Comparison of ENCODE assay signal across 8 cellular contexts in genomic region chr22:19974233-19974861, GRCh38. TPM values are rescaled to one million over a fixed set of nuclear protein-coding genes. Genes with fewer than 3 reads are reported as not detected.
DNase-seq lines count a peak whose midpoint lies in the region; ATAC-seq and TF ChIP-seq lines count a peak whose summit lies in the region.

No MANE protein-coding gene starts in this region.

- 72 to 75% methylated on average over 12 to 13 of the region's 13 CpGs for WGBS in ectodermal cell, 2 experiments

- peak; percentile 66 for DNase-seq in DMS79 treated with DMSO at 0.1 percent for 48 hours (lab: John Stamatoyannopoulos, UW)
- peak; percentile 67 for DNase-seq in HT1080 (ENCODE audit: low read depth)
- DNase-seq in NCI-H82 (lab: John Stamatoyannopoulos, UW): peak; percentile 94
- peak; percentile 97 for DNase-seq in osteoblast (ENCODE audit: insufficient read length, low spot score, missing footprints)
- DNase-seq in stimulated activated CD4-positive, alpha-beta T cell treated with anti-CD3 and anti-CD28 coated beads, Interleukin-4, amount 100 ng/mL, for 1 hour: no peak
- no peak for DNase-seq in activated naive CD4-positive, alpha-beta T cell treated with anti-CD3 and anti-CD28 coated beads, Interleukin-2, amount 50 U/mL, for 16 hours

- no peaks in the 10 kb centered on the region for H3K9me3 ChIP-seq in ectodermal cell (ENCODE audit: control insufficient read depth, low read length)
- H3K9me3 ChIP-seq in osteoblast (ENCODE audit: low read depth, low read length): no peaks in the 10 kb centered on the region

- no peak for TF ChIP-seq CTCF in osteoblast (IDR thresholded peaks at IDR 0.05; ENCODE audit: extremely low read depth, low read depth, low read length)

- H3K27ac ChIP-seq in ectodermal cell (ENCODE audit: insufficient read depth, low read depth, low read length, poor library complexity, severe bottlenecking): peak overlapping the region; percentile 86
- no peak overlapping the region for H3K27ac ChIP-seq in osteoblast (ENCODE audit: low read depth, low read length)

- H3K36me3 ChIP-seq in ectodermal cell (ENCODE audit: control insufficient read depth, insufficient read depth, low read length) (peaks cover 19% of the 10 kb centered on the region), osteoblast (ENCODE audit: insufficient read depth, low read length) (no peaks in the 10 kb centered on the region)

- no peak overlapping the region for H3K4me3 ChIP-seq in ectodermal cell (ENCODE audit: insufficient read depth, low read depth, low read length)
- H3K4me3 ChIP-seq in osteoblast (ENCODE audit: insufficient read depth, low read length): no peak overlapping the region

- no peaks in the 10 kb centered on the region for H3K79me2 ChIP-seq in osteoblast (ENCODE audit: insufficient read depth, low read length)

- no peak for ATAC-seq in HG02970 (IDR thresholded peaks at IDR 0.05; ENCODE audit: low FRiP score, unreplicated experiment)

- no peak overlapping the region for H2AFZ ChIP-seq in osteoblast (ENCODE audit: low read length)

- H3K27me3 ChIP-seq in ectodermal cell (ENCODE audit: control insufficient read depth, insufficient read depth, low read length, poor library complexity, severe bottlenecking) (no peaks in the 10 kb centered on the region), osteoblast (ENCODE audit: insufficient read depth, low read length) (no peaks in the 10 kb centered on the region)

- H4K20me1 ChIP-seq in osteoblast (ENCODE audit: insufficient read depth, low read length): peaks cover 13% of the 10 kb centered on the region

- H3K4me2 ChIP-seq in osteoblast (ENCODE audit: insufficient read depth, low read length): no peak overlapping the region

- H3K4me1 ChIP-seq in ectodermal cell (ENCODE audit: control insufficient read depth, insufficient read depth, low read length): peaks cover 13% of the 10 kb centered on the region
- no peaks in the 10 kb centered on the region for H3K4me1 ChIP-seq in osteoblast (ENCODE audit: insufficient read depth, low read length)

RNA-seq across cellular contexts. Expression of gene TXNRD2, which starts 32.7 kb away (rescaled TPM):
- 94.5 and 120 TPM in 2 replicates for total RNA-seq in HT1080 (2014; rRNA removed; shearing (Covaris generic))
- polyA plus RNA-seq in HT1080 (2015; cell fraction: cytosol; rRNA removed): 40.5 and 56.9 TPM in 2 replicates
- polyA plus RNA-seq in HT1080 (2015; cell fraction: nucleus; rRNA removed): 76.8 and 78.5 TPM in 2 replicates
- polyA plus RNA-seq in ectodermal cell (2013, experiment 1 of 4): 15.0 TPM
- 14.1 TPM for polyA plus RNA-seq in ectodermal cell (2013, experiment 2 of 4)
- polyA plus RNA-seq in ectodermal cell (2013, experiment 3 of 4): 10.4 TPM
- 10.3 TPM for polyA plus RNA-seq in ectodermal cell (2013, experiment 4 of 4)
- total RNA-seq in osteoblast: 19.5 and 21.5 TPM in 2 replicates

RNA-seq across cellular contexts. Expression of gene COMT, which starts 32.8 kb away (rescaled TPM):
- 154 and 165 TPM in 2 replicates for total RNA-seq in HT1080 (2014; rRNA removed; shearing (Covaris generic))
- polyA plus RNA-seq in HT1080 (2015; cell fraction: cytosol; rRNA removed): 238 and 253 TPM in 2 replicates
- polyA plus RNA-seq in HT1080 (2015; cell fraction: nucleus; rRNA removed): 124 and 147 TPM in 2 replicates
- polyA plus RNA-seq in ectodermal cell (2013, experiment 1 of 4): 37.0 TPM
- 37.0 TPM for polyA plus RNA-seq in ectodermal cell (2013, experiment 2 of 4)
- 53.6 TPM for polyA plus RNA-seq in ectodermal cell (2013, experiment 3 of 4)
- 59.7 TPM for polyA plus RNA-seq in ectodermal cell (2013, experiment 4 of 4)
- 220 and 288 TPM in 2 replicates for total RNA-seq in osteoblast

RNA-seq across cellular contexts. Expression of gene ARVCF, which starts 42.3 kb away (rescaled TPM):
- total RNA-seq in HT1080 (2014; rRNA removed; shearing (Covaris generic)): 3.7 and 8.4 TPM in 2 replicates
- 2.7 and 3.2 TPM in 2 replicates for polyA plus RNA-seq in HT1080 (2015; cell fraction: cytosol; rRNA removed)
- 17.3 and 19.9 TPM in 2 replicates for polyA plus RNA-seq in HT1080 (2015; cell fraction: nucleus; rRNA removed)
- 60.2 TPM for polyA plus RNA-seq in ectodermal cell (2013, experiment 1 of 4)
- polyA plus RNA-seq in ectodermal cell (2013, experiment 2 of 4): 67.2 TPM
- 58.3 TPM for polyA plus RNA-seq in ectodermal cell (2013, experiment 3 of 4)
- polyA plus RNA-seq in ectodermal cell (2013, experiment 4 of 4): 64.5 TPM
- 19.7 and 27.1 TPM in 2 replicates for total RNA-seq in osteoblast

RNA-seq across cellular contexts. Expression of gene TANGO2, which starts 46.6 kb away (rescaled TPM):
- 17.2 and 18.8 TPM in 2 replicates for total RNA-seq in HT1080 (2014; rRNA removed; shearing (Covaris generic))
- polyA plus RNA-seq in HT1080 (2015; cell fraction: cytosol; rRNA removed): 13.9 and 17.9 TPM in 2 replicates
- polyA plus RNA-seq in HT1080 (2015; cell fraction: nucleus; rRNA removed): 19.0 and 23.6 TPM in 2 replicates
- 8.1 TPM for polyA plus RNA-seq in ectodermal cell (2013, experiment 1 of 4)
- polyA plus RNA-seq in ectodermal cell (2013, experiment 2 of 4): 8.6 TPM
- 8.0 TPM for polyA plus RNA-seq in ectodermal cell (2013, experiment 3 of 4)
- polyA plus RNA-seq in ectodermal cell (2013, experiment 4 of 4): 7.1 TPM
- 41.8 and 43.8 TPM in 2 replicates for total RNA-seq in osteoblast

Comparison
In these comparisons a context has a peak if more than half of its experiments do, and no peak if none do; other contexts are left out.
1. DNase-seq: peak in DMS79 treated with DMSO at 0.1 percent for 48 hours (single experiment), HT1080 (single experiment), NCI-H82 (single experiment) and osteoblast (single experiment); none in stimulated activated CD4-positive, alpha-beta T cell treated with anti-CD3 and anti-CD28 coated beads, Interleukin-4, amount 100 ng/mL, for 1 hour (single experiment) and activated naive CD4-positive, alpha-beta T cell treated with anti-CD3 and anti-CD28 coated beads, Interleukin-2, amount 50 U/mL, for 16 hours (single experiment).